Comparison of ENCODE assay signal across 15 cellular contexts in genomic region chr10:61279400-61279799, GRCh38.
DNase-seq lines count a peak whose midpoint lies in the region; ATAC-seq, FAIRE-seq and TF ChIP-seq lines count a peak whose summit lies in the region.
"Had no signal": no experiment of that assay in that cellular context is flagged by ENCODE, and none has a peak within 500 bp of the region (broad histone marks: within the 10 kb centered on the region; RNA-seq: fewer than 3 reads in every experiment).

No MANE protein-coding gene starts in this region.

- TF ChIP-seq POLR2A in H54 (IDR thresholded peaks at IDR 0.05; ENCODE audit: low read depth, low read length): no peak

- ATAC-seq in GM18517 (IDR thresholded peaks at IDR 0.05; ENCODE audit: unreplicated experiment): peak; percentile 90
- ATAC-seq in GM19468 (IDR thresholded peaks at IDR 0.05; ENCODE audit: extremely low read depth, unreplicated experiment): peak; percentile 86
- peak; percentile 83 for ATAC-seq in HG02938 (IDR thresholded peaks at IDR 0.05; ENCODE audit: unreplicated experiment)
- ATAC-seq in HG03558 (IDR thresholded peaks at IDR 0.05; ENCODE audit: extremely low read depth, unreplicated experiment): peak; percentile 78
- ATAC-seq in HG03139 (IDR thresholded peaks at IDR 0.05; ENCODE audit: unreplicated experiment): no peak
- ATAC-seq: GM23338 had no signal

- no peak for FAIRE-seq in H54 (lab: Jason Lieb, UNC)
- FAIRE-seq: GM12892, keratinocyte had no signal

- DNase-seq in NCI-H2081 (lab: John Stamatoyannopoulos, UW): no peak
- DNase-seq in NCI-H1930 (lab: John Stamatoyannopoulos, UW): no peak
- no peak for DNase-seq in H54 (ENCODE audit: insufficient read length, low spot score)
- DNase-seq: dermis blood vessel endothelial cell; esophagus squamous epithelium; nucleus accumbens; stimulated activated CD4-positive, alpha-beta T cell treated with anti-CD3 and anti-CD28 coated beads, Interleukin-4, amount 100 ng/mL, for 1 hour had no signal
